Comparison of ENCODE assay signal across 8 cellular contexts in genomic region chr11:10455637-10456487, GRCh38. TPM values are rescaled to one million over a fixed set of nuclear protein-coding genes. Genes with fewer than 3 reads are reported as not detected.
A peak's percentile ranks its signal among the peaks of the same experiment; 100 is the strongest.
DNase-seq lines count a peak whose midpoint lies in the region; TF ChIP-seq lines count a peak whose summit lies in the region.

No MANE protein-coding gene starts in this region.

- peak overlapping the region; percentile 94 for H3K4me3 Mint-ChIP-seq in T-helper 1 cell treated with Interleukin-12 subunit alpha and Interleukin-12 subunit beta and Interleukin-4 antibody, amounts not matched to agents 30 μg/mL and 1 μg/mL, for 36 hours

- H3K4me1 Mint-ChIP-seq in T-helper 1 cell treated with Interleukin-12 subunit alpha and Interleukin-12 subunit beta and Interleukin-4 antibody, amounts not matched to agents 30 μg/mL and 1 μg/mL, for 36 hours (ENCODE audit: low read depth), result peaks cover 67% of the 10 kb centered on the region

- DNase-seq in GM12865 (ENCODE audit: low read depth) (peak; percentile 92), HCEC 1CT (peak; percentile 81), MG63 (peak; percentile 89), amniotic epithelial cell (ENCODE audit: low read depth) (peak; percentile 83), inferior parietal cortex (ENCODE audit: extremely low spot score) (peak; percentile 66), foreskin melanocyte (no peak)
- DNase-seq in stimulated activated CD4-positive, alpha-beta T cell treated with anti-CD3 and anti-CD28 coated beads, Interleukin-12 subunit alpha, Interleukin-12 subunit beta, amount 100 ng/mL, for 24 hours (ENCODE audit: low read depth in 2 of 2), result peak; percentile 62 to 65

- H3K36me3 ChIP-seq in MG63, result peaks cover 2% of the 10 kb centered on the region; the same call in 1 of the 2 replicates

- H3K9me3 Mint-ChIP-seq in T-helper 1 cell treated with Interleukin-12 subunit alpha and Interleukin-12 subunit beta and Interleukin-4 antibody, amounts not matched to agents 30 μg/mL and 1 μg/mL, for 36 hours, result no peaks in the 10 kb centered on the region

- H3K27me3 ChIP-seq in MG63, result no peaks in the 10 kb centered on the region

- H3K36me3 Mint-ChIP-seq in T-helper 1 cell treated with Interleukin-12 subunit alpha and Interleukin-12 subunit beta and Interleukin-4 antibody, amounts not matched to agents 30 μg/mL and 1 μg/mL, for 36 hours (ENCODE audit: low read depth), result peaks cover 12% of the 10 kb centered on the region

- H3K27me3 Mint-ChIP-seq in T-helper 1 cell treated with Interleukin-12 subunit alpha and Interleukin-12 subunit beta and Interleukin-4 antibody, amounts not matched to agents 30 μg/mL and 1 μg/mL, for 36 hours (ENCODE audit: low read depth), result peaks cover 11% of the 10 kb centered on the region

- TF ChIP-seq CTCF in GM12865 (IDR thresholded peaks at IDR 0.05; ENCODE audit: insufficient read depth, low read depth, low read length, missing control alignments), result no peak

- H3K4me3 ChIP-seq in GM12865 (ENCODE audit: low read depth, low read length) (peak overlapping the region; percentile 78), MG63 (peak overlapping the region; percentile 44)

- H3K9me3 ChIP-seq in MG63, result no peaks in the 10 kb centered on the region

- peak overlapping the region; percentile 92 for H3K27ac Mint-ChIP-seq in T-helper 1 cell treated with Interleukin-12 subunit alpha and Interleukin-12 subunit beta and Interleukin-4 antibody, amounts not matched to agents 30 μg/mL and 1 μg/mL, for 36 hours

RNA-seq across cellular contexts. Expression of gene AMPD3, which starts 0.8 kb away (rescaled TPM):
- total RNA-seq in MG63 (2014; rRNA removed; shearing (Covaris generic); ENCODE audit: low replicate concordance), result 1.6 and 4.9 TPM in 2 replicates
